Comparison of ENCODE assay signal across 8 cellular contexts in genomic region chr7:33185786-33186185, GRCh38. TPM values are rescaled to one million over a fixed set of nuclear protein-coding genes. Genes with fewer than 3 reads are reported as not detected.
DNase-seq lines count a peak whose midpoint lies in the region; FAIRE-seq and TF ChIP-seq lines count a peak whose summit lies in the region.

No MANE protein-coding gene starts in this region.

- peak; percentile 89 for FAIRE-seq in D721Med (lab: Jason Lieb, UNC)
- FAIRE-seq in GM19239 (lab: Jason Lieb, UNC) = peak; percentile 80

- no peak overlapping the region for H3K4me3 ChIP-seq in mesodermal cell (ENCODE audit: extremely low read depth, insufficient read depth, low read length, poor library complexity, severe bottlenecking)

- peak overlapping the region; percentile 47 for H3K27ac ChIP-seq in mesodermal cell (ENCODE audit: low read depth, low read length, severe bottlenecking)

- DNase-seq in D721Med (ENCODE audit: insufficient read length, low spot score) = no peak
- DNase-seq in GM19239 (ENCODE audit: insufficient read length, low spot score) = no peak
- peak; percentile 14 for DNase-seq in HS-27A (ENCODE audit: low read depth)
- DNase-seq in NOMO-1 treated with DMSO at 0.1 percent for 48 hours (lab: John Stamatoyannopoulos, UW; ENCODE audit: unreplicated experiment) = peak; percentile 30
- peak; percentile 67 for DNase-seq in dermis blood vessel endothelial cell
- no peak for DNase-seq in NK-92 treated with Interleukin-12 subunit alpha and Interleukin-12 subunit beta, amount 100 ng/mL, for 24 hours (lab: John Stamatoyannopoulos, UW)
- DNase-seq in posterior cingulate gyrus = no peak

- H3K9me3 ChIP-seq in mesodermal cell (ENCODE audit: control insufficient read depth, low read length) = peaks cover 4% of the 10 kb centered on the region

- peak; percentile 88 for TF ChIP-seq CTCF in D721Med (IDR thresholded peaks at IDR 0.05; ENCODE audit: insufficient read depth, missing control alignments)

- 0 to 80% methylated on average over 1 of the region's 3 CpGs for WGBS in mesodermal cell (ENCODE audit: insufficient coverage in 2 of 2), 2 experiments

- intact Hi-C loops in posterior cingulate gyrus (cut with DNase I) = loop anchor here (5.0 kb wide), 1 partner anchor 747 kb away; no protein-coding TSS in a partner anchor

- no peaks in the 10 kb centered on the region for H3K4me1 ChIP-seq in mesodermal cell (ENCODE audit: control insufficient read depth, insufficient read depth, low read length, poor library complexity, severe bottlenecking)

- no peaks in the 10 kb centered on the region for H3K36me3 ChIP-seq in mesodermal cell (ENCODE audit: control insufficient read depth, insufficient read depth, low read length)

RNA-seq across cellular contexts. Expression of gene BBS9, which starts 56.4 kb away (rescaled TPM):
- total RNA-seq in dermis blood vessel endothelial cell = 13.1 and 15.4 TPM in 2 replicates
- 14.8 TPM for polyA plus RNA-seq in mesodermal cell (2013, experiment 1 of 2)
- polyA plus RNA-seq in mesodermal cell (2013, experiment 2 of 2) = 15.1 TPM

Comparison
In these comparisons a context has a peak if more than half of its experiments do, and no peak if none do; other contexts are left out.
1. DNase-seq: peak in HS-27A (single experiment), NOMO-1 treated with DMSO at 0.1 percent for 48 hours (single experiment) and dermis blood vessel endothelial cell (single experiment); none in D721Med (single experiment), GM19239 (single experiment), NK-92 treated with Interleukin-12 subunit alpha and Interleukin-12 subunit beta, amount 100 ng/mL, for 24 hours (single experiment) and posterior cingulate gyrus (0 of 10).